ENCODE assay signal across 21 cellular contexts in the genomic region with DNA sequence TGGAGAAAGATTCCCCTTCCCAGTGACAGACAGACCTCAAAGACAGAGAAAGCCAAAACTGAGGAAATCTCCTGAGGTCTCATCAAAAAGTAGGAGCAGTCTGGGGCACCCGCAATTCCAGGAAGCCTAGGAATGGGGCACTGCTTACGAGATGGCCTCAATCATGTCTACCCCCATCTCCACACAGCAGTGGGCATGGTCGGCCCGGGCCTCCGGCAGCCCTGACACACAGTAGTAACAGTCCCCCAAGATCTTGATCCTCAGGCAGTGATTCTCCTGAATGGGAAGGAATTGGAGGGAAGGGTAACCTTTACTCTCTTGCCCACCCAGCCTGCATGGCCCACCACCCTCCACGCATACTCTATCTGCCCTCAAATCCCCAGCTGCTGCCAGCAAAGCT.
"Had no signal": no experiment of that assay in that cellular context is flagged by ENCODE, and none has a peak within 500 bp of the region (broad histone marks: within the 10 kb centered on the region; RNA-seq: fewer than 3 reads in every experiment).

No MANE protein-coding gene starts in this region.

- H3K27ac ChIP-seq: left lung, neutrophil, right lobe of liver, spleen, testis, tibial nerve, upper lobe of right lung, vagina had no signal

- H3K36me3 ChIP-seq: neutrophil had no signal

- H3K9me3 ChIP-seq: left lung, neutrophil, right lobe of liver, spleen, testis, tibial nerve, upper lobe of right lung, vagina had no signal

- H3K27me3 ChIP-seq: dorsolateral prefrontal cortex, left lung, neutrophil, right lobe of liver, spleen, testis, tibial nerve, upper lobe of right lung, vagina had no signal

- H3K4me3 Mint-ChIP-seq: naive B cell; nephron; stimulated activated naive B cell treated with anti-CD40 and anti-IgM and Interleukin-4, amounts not matched to agents 10 μg/mL and 1 μg/mL and 100 μg/mL, for 72 hours; stimulated activated naive CD8-positive, alpha-beta T cell treated with anti-CD3 and anti-CD28 coated beads, Interleukin-15, amount 100 ng/mL, for 72 hours had no signal

- H3K4me1 ChIP-seq: right lobe of liver had no signal

- H3K4me3 ChIP-seq: dorsolateral prefrontal cortex, left lung, lung, right lobe of liver, spleen, testis, tibial nerve, upper lobe of right lung, vagina had no signal

- DNase-seq: cortex of kidney; dorsolateral prefrontal cortex; effector CD8-positive, alpha-beta T cell; foreskin melanocyte; islet precursor cell; left lung; naive B cell; right lobe of liver; spleen; stimulated activated CD4-positive, alpha-beta T cell treated with anti-CD3 and anti-CD28 coated beads, Interleukin-15, amount 100 ng/mL, for 24 hours; stimulated activated CD4-positive, alpha-beta T cell treated with anti-CD3 and anti-CD28 coated beads, Interleukin-1b, Interleukin-23, amount 100 ng/mL, for 48 hours; stimulated activated CD4-positive, alpha-beta T cell treated with anti-CD3 and anti-CD28 coated beads, Interleukin-4, amount 100 ng/mL, for 24 hours; stimulated activated naive B cell treated with anti-CD40 and anti-IgM and Interleukin-4, amounts not matched to agents 10 μg/mL and 1 μg/mL and 100 μg/mL, for 72 hours; stimulated activated naive CD8-positive, alpha-beta T cell treated with anti-CD3 and anti-CD28 coated beads, Interleukin-15, amount 100 ng/mL, for 72 hours; testis; upper lobe of right lung had no signal

- H3K9me3 Mint-ChIP-seq: naive B cell; nephron; stimulated activated naive B cell treated with anti-CD40 and anti-IgM and Interleukin-4, amounts not matched to agents 10 μg/mL and 1 μg/mL and 100 μg/mL, for 72 hours; stimulated activated naive CD8-positive, alpha-beta T cell treated with anti-CD3 and anti-CD28 coated beads, Interleukin-15, amount 100 ng/mL, for 72 hours had no signal

- H3K27me3 Mint-ChIP-seq: stimulated activated naive B cell treated with anti-CD40 and anti-IgM and Interleukin-4, amounts not matched to agents 10 μg/mL and 1 μg/mL and 100 μg/mL, for 72 hours had no signal

- H3K36me3 Mint-ChIP-seq: naive B cell; stimulated activated naive B cell treated with anti-CD40 and anti-IgM and Interleukin-4, amounts not matched to agents 10 μg/mL and 1 μg/mL and 100 μg/mL, for 72 hours had no signal

- H3K27ac Mint-ChIP-seq: naive B cell; nephron; stimulated activated naive B cell treated with anti-CD40 and anti-IgM and Interleukin-4, amounts not matched to agents 10 μg/mL and 1 μg/mL and 100 μg/mL, for 72 hours; stimulated activated naive CD8-positive, alpha-beta T cell treated with anti-CD3 and anti-CD28 coated beads, Interleukin-15, amount 100 ng/mL, for 72 hours had no signal

- ATAC-seq: left lung; right lobe of liver; stimulated activated naive B cell treated with anti-CD40 and anti-IgM and Interleukin-4, amounts not matched to agents 10 μg/mL and 1 μg/mL and 100 μg/mL, for 72 hours; stimulated activated naive CD8-positive, alpha-beta T cell treated with anti-CD3 and anti-CD28 coated beads, Interleukin-15, amount 100 ng/mL, for 72 hours; upper lobe of right lung had no signal
